12 cellular contexts compared by ENCODE assay signal in genomic region chr5:56851258-56851941, GRCh38. TPM values are rescaled to one million over a fixed set of nuclear protein-coding genes. Genes with fewer than 3 reads are reported as not detected.
DNase-seq lines count a peak whose midpoint lies in the region; ATAC-seq and TF ChIP-seq lines count a peak whose summit lies in the region.
"Had no signal": no experiment of that assay in that cellular context is flagged by ENCODE, and none has a peak within 500 bp of the region (broad histone marks: within the 10 kb centered on the region; RNA-seq: fewer than 3 reads in every experiment).

No MANE protein-coding gene starts in this region.

- TF ChIP-seq POLR2A in right lobe of liver (IDR thresholded peaks at IDR 0.05): no peak

- TF ChIP-seq CTCF in right atrium auricular region (IDR thresholded peaks at IDR 0.05) (no peak), colonic mucosa (IDR thresholded peaks at IDR 0.05) (no peak), right lobe of liver (IDR thresholded peaks at IDR 0.05) (no peak)

- H3K9me3 ChIP-seq in right atrium auricular region (no peaks in the 10 kb centered on the region), colonic mucosa (no peaks in the 10 kb centered on the region), right lobe of liver (no peaks in the 10 kb centered on the region), aorta (ENCODE audit: control insufficient read depth, low read length) (no peaks in the 10 kb centered on the region)

- H3K4me1 ChIP-seq in right atrium auricular region: peaks cover 0 to 63% of the 10 kb centered on the region in 2 donors
- H3K4me1 ChIP-seq in colonic mucosa: peaks cover 12% of the 10 kb centered on the region
- peaks cover 0 to 37% (median 11%) of the 10 kb centered on the region in 4 donors for H3K4me1 ChIP-seq in right lobe of liver
- H3K4me1 ChIP-seq in aorta (ENCODE audit: control insufficient read depth in 1 of 2, insufficient read depth in 2 of 2, low read length in 2 of 2): peaks cover 2 to 6% of the 10 kb centered on the region in 2 donors

- H3K27ac ChIP-seq in right atrium auricular region (no peak overlapping the region), colonic mucosa (peak overlapping the region; percentile 7), right lobe of liver (peak overlapping the region in 1 of 3 donors; percentile 7), aorta (ENCODE audit: low read depth in 1 of 2, low read length in 2 of 2) (no peak overlapping the region), substantia nigra (ENCODE audit: low read depth, low read length, poor library complexity, severe bottlenecking) (no peak overlapping the region)
- H3K27ac ChIP-seq: C4-2B, GM23248 had no signal

- ATAC-seq in Right ventricle myocardium superior (ENCODE audit: poor library complexity) (peak; percentile 55), right lobe of liver (peak; percentile 74 to 91 (median 88)), aorta (ENCODE audit: low FRiP score) (peak; percentile 29)

- intact Hi-C loops in Right ventricle myocardium superior (cut with DNase I): no loop called here
- intact Hi-C loops in colonic mucosa (cut with DNase I): no loop called here
- intact Hi-C loops in right lobe of liver (cut with DNase I): no loop called here
- intact Hi-C loops in aorta (cut with DNase I): no loop called here

- no peak for DNase-seq in Right ventricle myocardium superior
- DNase-seq in right atrium auricular region (ENCODE audit: low spot score): no peak
- DNase-seq in colonic mucosa: no peak
- DNase-seq in right lobe of liver: no peak
- no peak for DNase-seq in aorta
- DNase-seq in activated CD8-positive, alpha-beta memory T cell treated with anti-CD3 and anti-CD28 coated beads, Interleukin-2, amount 50 U/mL, for 48 hours: no peak
- DNase-seq in SW480 (ENCODE audit: low spot score): no peak
- no peak for DNase-seq in substantia nigra (lab: John Stamatoyannopoulos, UW)
- DNase-seq: endodermal cell, GM23248, NCI-H1694 had no signal

- H3K36me3 ChIP-seq in right atrium auricular region (no peaks in the 10 kb centered on the region), colonic mucosa (no peaks in the 10 kb centered on the region), right lobe of liver (no peaks in the 10 kb centered on the region), aorta (ENCODE audit: control insufficient read depth in 1 of 2, insufficient read depth in 2 of 2, low read length in 1 of 2) (no peaks in the 10 kb centered on the region)

- no peak overlapping the region for H3K4me3 ChIP-seq in right atrium auricular region
- no peak overlapping the region for H3K4me3 ChIP-seq in colonic mucosa
- H3K4me3 ChIP-seq in right lobe of liver: no peak overlapping the region
- no peak overlapping the region for H3K4me3 ChIP-seq in aorta (ENCODE audit: low read length in 2 of 2)
- H3K4me3 ChIP-seq: GM23248 had no signal

- WGBS in right lobe of liver (ENCODE audit: insufficient coverage, low coverage, low lambda C conversion rate, missing lambda C conversion rate): 17% methylated on average over 6 of the region's 6 CpGs
- 19 to 22% methylated on average over 6 of the region's 6 CpGs for WGBS in aorta, 2 donors

- no peak overlapping the region for H3K9ac ChIP-seq in colonic mucosa (ENCODE audit: low read depth in 2 of 2, low read length in 2 of 2)
- H3K9ac ChIP-seq: GM23248 had no signal

- no peaks in the 10 kb centered on the region for H3K27me3 ChIP-seq in right atrium auricular region
- no peaks in the 10 kb centered on the region for H3K27me3 ChIP-seq in colonic mucosa
- H3K27me3 ChIP-seq in right lobe of liver: no peaks in the 10 kb centered on the region
- no peaks in the 10 kb centered on the region for H3K27me3 ChIP-seq in aorta (ENCODE audit: control insufficient read depth in 1 of 2, insufficient read depth in 2 of 2, low read length in 1 of 2)

RNA-seq across cellular contexts. Expression of gene MAP3K1, which starts 36.1 kb away (rescaled TPM):
- total RNA-seq in Right ventricle myocardium superior (5.6 TPM), right atrium auricular region (1 to 10 TPM; 5.9 to 8.9 TPM), colonic mucosa (10 to 100 TPM; 12.2 to 12.6 TPM), right lobe of liver (10 to 100 TPM in 1 of 6 experiments, 1 to 10 TPM in 5; 6.3 to 10.3 (median 8.3) TPM), aorta (10 to 100 TPM; 11.2 to 26.3 TPM)
- 1 to 10 TPM; 1.8 to 3.2 TPM for polyA plus RNA-seq in aorta

RNA-seq across cellular contexts. Expression of gene SETD9, which starts 58.0 kb away (rescaled TPM):
- total RNA-seq in Right ventricle myocardium superior (17.4 TPM), right atrium auricular region (10 to 100 TPM; 11.8 to 21.5 TPM), colonic mucosa (10 to 100 TPM in 1 of 2 donors, 1 to 10 TPM in 1; 7.6 to 18.5 TPM), right lobe of liver (10 to 100 TPM in 3 of 6 experiments, 1 to 10 TPM in 3; 4.9 to 18.8 (median 9.9) TPM), aorta (1 to 10 TPM; 8.1 to 8.6 TPM)
- 10 to 100 TPM in 1 of 2 donors, 1 to 10 TPM in 1; 9.1 to 11.1 TPM for polyA plus RNA-seq in aorta

Comparison
In these comparisons a context has a peak if more than half of its experiments do, and no peak if none do; other contexts are left out.
1. ATAC-seq: peak in every context shown above with its lines; median percentile 88 in right lobe of liver; 55 in Right ventricle myocardium superior; 29 in aorta.